Comparison of ENCODE assay signal across 8 cellular contexts in genomic region chr7:45088146-45088701, GRCh38. TPM values are rescaled to one million over a fixed set of nuclear protein-coding genes. Genes with fewer than 3 reads are reported as not detected.
A peak's percentile ranks its signal among the peaks of the same experiment; 100 is the strongest.
DNase-seq lines count a peak whose midpoint lies in the region; ATAC-seq and TF ChIP-seq lines count a peak whose summit lies in the region.

No MANE protein-coding gene starts in this region.

- peaks cover 0 to 31% (median 4%) of the 10 kb centered on the region in 3 donors for H3K4me1 ChIP-seq in esophagus squamous epithelium
- H3K4me1 ChIP-seq in neuron (ENCODE audit: insufficient read depth, low read length) = peaks cover 8% of the 10 kb centered on the region

- TF ChIP-seq CTCF in natural killer cell (IDR thresholded peaks at IDR 0.05) (no peak), esophagus squamous epithelium (IDR thresholded peaks at IDR 0.05) (no peak)

- H3K4me3 Mint-ChIP-seq in natural killer cell = peak overlapping the region; percentile 45
- no peak overlapping the region for H3K4me3 Mint-ChIP-seq in natural killer cell treated with Interleukin-12 subunit alpha and Interleukin-12 subunit beta and Interleukin-15 and Interleukin-18, amount 100 ng/mL, for 72 hours

- H3K9me3 ChIP-seq in esophagus squamous epithelium = no peaks in the 10 kb centered on the region
- H3K9me3 ChIP-seq in neuron (ENCODE audit: low read length) = no peaks in the 10 kb centered on the region

- intact Hi-C loops in natural killer cell (cut with micrococcal nuclease) = no loop called here
- intact Hi-C loops in esophagus squamous epithelium (cut with DNase I) = no loop called here

- H3K4me3 ChIP-seq in esophagus squamous epithelium (peak overlapping the region; percentile 28 to 71 (median 56)), neuron (ENCODE audit: low read length) (peak overlapping the region; percentile 76)

- no peaks in the 10 kb centered on the region for H3K9me3 Mint-ChIP-seq in natural killer cell
- H3K9me3 Mint-ChIP-seq in natural killer cell treated with Interleukin-12 subunit alpha and Interleukin-12 subunit beta and Interleukin-15 and Interleukin-18, amount 100 ng/mL, for 72 hours = no peaks in the 10 kb centered on the region

- peaks cover 0 to 23% (median 0%) of the 10 kb centered on the region in 4 donors for H3K27me3 ChIP-seq in esophagus squamous epithelium
- no peaks in the 10 kb centered on the region for H3K27me3 ChIP-seq in neuron (ENCODE audit: insufficient read depth, low read length)

- H3K4me1 Mint-ChIP-seq in natural killer cell = peaks cover 6 to 8% of the 10 kb centered on the region in 2 donors
- peaks cover 0 to 8% of the 10 kb centered on the region in 2 donors for H3K4me1 Mint-ChIP-seq in natural killer cell treated with Interleukin-12 subunit alpha and Interleukin-12 subunit beta and Interleukin-15 and Interleukin-18, amount 100 ng/mL, for 72 hours (ENCODE audit: low read depth in 2 of 2)

- H3K27me3 Mint-ChIP-seq in natural killer cell (ENCODE audit: low read depth in 2 of 2) = peaks cover 0 to 10% of the 10 kb centered on the region in 2 donors
- peaks cover 0 to 4% of the 10 kb centered on the region in 2 donors for H3K27me3 Mint-ChIP-seq in natural killer cell treated with Interleukin-12 subunit alpha and Interleukin-12 subunit beta and Interleukin-15 and Interleukin-18, amount 100 ng/mL, for 72 hours

- H3K36me3 ChIP-seq in esophagus squamous epithelium (no peaks in the 10 kb centered on the region), neuron (ENCODE audit: insufficient read depth, low read length) (peaks cover 6% of the 10 kb centered on the region)

- peak overlapping the region; percentile 52 to 85 (median 78) for H3K27ac ChIP-seq in esophagus squamous epithelium

- no peaks in the 10 kb centered on the region for H3K36me3 Mint-ChIP-seq in natural killer cell
- no peaks in the 10 kb centered on the region for H3K36me3 Mint-ChIP-seq in natural killer cell treated with Interleukin-12 subunit alpha and Interleukin-12 subunit beta and Interleukin-15 and Interleukin-18, amount 100 ng/mL, for 72 hours

- no peak overlapping the region for H2AFZ ChIP-seq in neuron (ENCODE audit: low read depth, low read length)

- WGBS in esophagus squamous epithelium, 2 donors = 57 to 92% methylated on average over 1 to 2 of the region's 29 CpGs

- H3K27ac Mint-ChIP-seq in natural killer cell = no peak overlapping the region
- H3K27ac Mint-ChIP-seq in natural killer cell treated with Interleukin-12 subunit alpha and Interleukin-12 subunit beta and Interleukin-15 and Interleukin-18, amount 100 ng/mL, for 72 hours = no peak overlapping the region

- DNase-seq in natural killer cell = no peak
- DNase-seq in natural killer cell treated with Interleukin-12 subunit alpha and Interleukin-12 subunit beta and Interleukin-15 and Interleukin-18, amount 100 ng/mL, for 72 hours (ENCODE audit: low spot score) = no peak
- no peak for DNase-seq in esophagus squamous epithelium (lab: John Stamatoyannopoulos, UW)
- DNase-seq in NCI-H2107 treated with DMSO at 0.1 percent for 48 hours (lab: John Stamatoyannopoulos, UW; ENCODE audit: unreplicated experiment) = no peak
- DNase-seq in hepatic stellate cell (ENCODE audit: low spot score) = no peak
- DNase-seq in activated effector memory CD4-positive, alpha-beta T cell treated with anti-CD3 and anti-CD28 coated beads, Interleukin-2, amount 50 U/mL, for 16 hours = no peak
- DNase-seq in NCI-H2107 (lab: John Stamatoyannopoulos, UW) = no peak

- TF ChIP-seq POLR2A in esophagus squamous epithelium (IDR thresholded peaks at IDR 0.05) = no peak

- no peak for ATAC-seq in natural killer cell
- no peak for ATAC-seq in natural killer cell treated with Interleukin-12 subunit alpha and Interleukin-12 subunit beta and Interleukin-15 and Interleukin-18, amount 100 ng/mL, for 72 hours

RNA-seq across cellular contexts. Expression of gene NACAD, which starts 0.5 kb away (rescaled TPM):
- total RNA-seq in natural killer cell (1 to 10 TPM in 1 of 3 donors, under 1 TPM in 2; 0.75 to 1.7 (median 0.78) TPM), esophagus squamous epithelium (1 to 10 TPM in 1 of 4 donors, under 1 TPM in 2, not detected in 1; 0.04 to 1.9 (median 0.62) TPM)
- total RNA-seq in natural killer cell treated with Interleukin-12 subunit alpha and Interleukin-12 subunit beta and Interleukin-15 and Interleukin-18, amount 100 ng/mL, for 72 hours = 1 to 10 TPM; 1.1 to 1.9 TPM

RNA-seq across cellular contexts. Expression of gene TBRG4, which starts 23.3 kb away (rescaled TPM):
- total RNA-seq in natural killer cell = 10 to 100 TPM; 48.6 to 56.7 (median 55.9) TPM
- 100 to 1,000 TPM; 123 to 211 TPM for total RNA-seq in natural killer cell treated with Interleukin-12 subunit alpha and Interleukin-12 subunit beta and Interleukin-15 and Interleukin-18, amount 100 ng/mL, for 72 hours
- 10 to 100 TPM; 52.9 to 79.5 (median 65.4) TPM for total RNA-seq in esophagus squamous epithelium
